In genomic region chr7:159175100-159175499, GRCh38 we compare ENCODE assay signal across 4 cellular contexts. TPM values are rescaled to one million over a fixed set of nuclear protein-coding genes. Genes with fewer than 3 reads are reported as not detected.
"Had no signal": no experiment of that assay in that cellular context is flagged by ENCODE, and none has a peak within 500 bp of the region (broad histone marks: within the 10 kb centered on the region; RNA-seq: fewer than 3 reads in every experiment).

No MANE protein-coding gene starts in this region.

RNA-seq across cellular contexts. Expression of gene VIPR2, which starts 30.4 kb away (rescaled TPM):
- total RNA-seq: bronchial epithelial cell, OCI-LY7, RPMI7951 had no signal
- polyA plus RNA-seq: IgD-negative memory B cell had no signal
